ENCODE assay signal across 20 cellular contexts in genomic region chr22:23777776-23778575, GRCh38. TPM values are rescaled to one million over a fixed set of nuclear protein-coding genes. Genes with fewer than 3 reads are reported as not detected.
DNase-seq lines count a peak whose midpoint lies in the region; ATAC-seq and TF ChIP-seq lines count a peak whose summit lies in the region.
"Had no signal": no experiment of that assay in that cellular context is flagged by ENCODE, and none has a peak within 500 bp of the region (broad histone marks: within the 10 kb centered on the region; RNA-seq: fewer than 3 reads in every experiment).

No MANE protein-coding gene starts in this region.

- no peak for TF ChIP-seq POLR2A in ovary (IDR thresholded peaks at IDR 0.05)

- no peaks in the 10 kb centered on the region for H3K9me3 ChIP-seq in ovary
- H3K9me3 ChIP-seq in colonic mucosa, result no peaks in the 10 kb centered on the region
- H3K9me3 ChIP-seq: breast epithelium had no signal

- no peak for TF ChIP-seq CTCF in ovary (IDR thresholded peaks at IDR 0.05)
- TF ChIP-seq CTCF in colonic mucosa (IDR thresholded peaks at IDR 0.05), result no peak

- H3K36me3 ChIP-seq in ovary (no peaks in the 10 kb centered on the region), colonic mucosa (no peaks in the 10 kb centered on the region)
- H3K36me3 ChIP-seq: breast epithelium had no signal

- intact Hi-C loops in Right ventricle myocardium inferior (cut with DNase I) (no loop called here), posterior vena cava (cut with DNase I) (no loop called here), ovary (cut with DNase I) (no loop called here), sciatic nerve (cut with DNase I) (loop anchor here (5.0 kb wide), 1 partner anchor 59 kb away; the partner anchor contains the start of gene DERL3), colonic mucosa (cut with DNase I) (no loop called here)

- H3K27ac ChIP-seq in ovary (no peak overlapping the region), colonic mucosa (no peak overlapping the region)
- H3K27ac ChIP-seq: breast epithelium, VCaP had no signal

- peak; percentile 89 for DNase-seq in D341Med (ENCODE audit: low spot score)
- DNase-seq in NCI-H2171 (lab: John Stamatoyannopoulos, UW), result peak; percentile 72
- peak; percentile 66 for DNase-seq in Right ventricle myocardium inferior (ENCODE audit: missing footprints)
- DNase-seq in posterior vena cava (ENCODE audit: low spot score), result peak; percentile 79
- no peak for DNase-seq in ovary
- DNase-seq in sciatic nerve (ENCODE audit: low spot score), result no peak
- DNase-seq in colonic mucosa, result no peak
- DNase-seq: activated CD4-positive, alpha-beta T cell treated with anti-CD3 and anti-CD28 coated beads, Interleukin-2, amount 50 U/mL, for 4 hours; activated gamma-delta T cell; KBM-7; MV-4-11; NCI-H2029 treated with DMSO at 0.1 percent for 48 hours; nucleus accumbens; stimulated activated CD4-positive, alpha-beta T cell treated with anti-CD3 and anti-CD28 coated beads, Interleukin-1b, Interleukin-23, amount 100 ng/mL, for 48 hours; T-helper 2 cell had no signal

- H3K4me1 ChIP-seq in ovary (ENCODE audit: insufficient read depth) (peaks cover 8% of the 10 kb centered on the region), colonic mucosa (peaks cover 6% of the 10 kb centered on the region)

- WGBS in ovary, 3 donors, result 77 to 83% (median 81%) methylated on average over 11 of the region's 11 CpGs

- TF ChIP-seq EP300 in ovary (IDR thresholded peaks at IDR 0.05), result no peak

- ATAC-seq in Right ventricle myocardium inferior, result peak; percentile 53
- ATAC-seq in sciatic nerve, result no peak
- ATAC-seq: stimulated activated memory B cell treated with anti-CD40 and anti-IgM and Interleukin-4, amounts not matched to agents 10 μg/mL and 1 μg/mL and 100 μg/mL, for 72 hours had no signal

- H3K27me3 ChIP-seq in ovary (no peaks in the 10 kb centered on the region), colonic mucosa (no peaks in the 10 kb centered on the region)
- H3K27me3 ChIP-seq: breast epithelium had no signal

- H3K9ac ChIP-seq in colonic mucosa (ENCODE audit: low read depth in 2 of 2, low read length in 2 of 2), result no peak overlapping the region

- no peak overlapping the region for H3K4me3 ChIP-seq in ovary
- H3K4me3 ChIP-seq in colonic mucosa, result no peak overlapping the region
- H3K4me3 ChIP-seq: breast epithelium, lung had no signal

RNA-seq across cellular contexts. Expression of gene MMP11, which starts 5.3 kb away (rescaled TPM):
- total RNA-seq in Right ventricle myocardium inferior, result 28.0 TPM
- 1 to 10 TPM; 2.8 to 5.8 TPM for total RNA-seq in posterior vena cava
- 10 to 100 TPM in 4 of 7 donors, 1 to 10 TPM in 3; 1.4 to 59.7 (median 12.1) TPM for total RNA-seq in ovary
- 10 to 100 TPM in 1 of 2 donors, 1 to 10 TPM in 1; 1.4 to 11.4 TPM for polyA plus RNA-seq in ovary
- 3.9 TPM for total RNA-seq in sciatic nerve
- total RNA-seq in colonic mucosa, result 1 to 10 TPM; 2.3 to 4.5 TPM

RNA-seq across cellular contexts. Expression of gene SMARCB1, which starts 8.8 kb away (rescaled TPM):
- total RNA-seq in Right ventricle myocardium inferior (52.5 TPM), posterior vena cava (10 to 100 TPM; 42.6 to 45.8 TPM), ovary (100 to 1,000 TPM in 1 of 7 donors, 10 to 100 TPM in 6; 47.1 to 107 (median 87.3) TPM), sciatic nerve (56.2 TPM), colonic mucosa (10 to 100 TPM; 77.8 to 96.0 TPM)
- 10 to 100 TPM; 75.4 to 87.0 TPM for polyA plus RNA-seq in ovary

RNA-seq across cellular contexts. Expression of gene CHCHD10, which starts 10.2 kb away (rescaled TPM):
- total RNA-seq in Right ventricle myocardium inferior, result 1,642 TPM
- 10 to 100 TPM; 59.0 to 68.7 TPM for total RNA-seq in posterior vena cava
- 10 to 100 TPM in 6 of 7 donors, 1 to 10 TPM in 1; 2.7 to 40.5 (median 22.9) TPM for total RNA-seq in ovary
- 10 to 100 TPM; 17.6 to 20.1 TPM for polyA plus RNA-seq in ovary
- 32.5 TPM for total RNA-seq in sciatic nerve
- 100 to 1,000 TPM; 420 to 719 TPM for total RNA-seq in colonic mucosa

RNA-seq across cellular contexts. Expression of gene C22orf15, which starts 15.2 kb away (rescaled TPM):
- total RNA-seq in Right ventricle myocardium inferior (not detected), posterior vena cava (not detected), ovary (1 to 10 TPM in 4 of 7 donors, under 1 TPM in 3; 0.48 to 6.5 (median 1.1) TPM), sciatic nerve (0.49 TPM), colonic mucosa (not detected)
- under 1 TPM; 0.28 to 0.77 TPM for polyA plus RNA-seq in ovary
- total RNA-seq: breast epithelium, Daoy had no signal

RNA-seq across cellular contexts. Expression of gene VPREB3, which starts 23.8 kb away (rescaled TPM):
- total RNA-seq in Right ventricle myocardium inferior, result 0.43 TPM
- under 1 TPM in 1 of 2 donors, not detected in 1; 0.43 TPM for total RNA-seq in posterior vena cava
- 1 to 10 TPM in 1 of 7 donors, not detected in 6; 2.8 TPM for total RNA-seq in ovary
- not detected for polyA plus RNA-seq in ovary
- not detected for total RNA-seq in sciatic nerve
- 1 to 10 TPM; 1.2 to 1.9 TPM for total RNA-seq in colonic mucosa
- total RNA-seq: breast epithelium, Daoy, lung had no signal

Comparison
In these comparisons a context has a peak if more than half of its experiments do, and no peak if none do; other contexts are left out.
1. DNase-seq: peak in D341Med (single experiment), NCI-H2171 (single experiment), Right ventricle myocardium inferior (single experiment) and posterior vena cava (single experiment); none in ovary (0 of 5), sciatic nerve (single experiment) and colonic mucosa (single experiment).
2. RNA of gene CHCHD10, which starts 10.2 kb away (total RNA-seq): 1,642 TPM in Right ventricle myocardium inferior (single experiment) and 420 to 719 TPM in colonic mucosa; 59.0 to 68.7 TPM in posterior vena cava, 32.5 TPM in sciatic nerve (single experiment) and 2.7 to 40.5 TPM in ovary; every median in the first group is over 4 times any median in the second.